ENCODE assay signal across 21 cellular contexts in genomic region chr18:50155406-50155805, GRCh38. TPM values are rescaled to one million over a fixed set of nuclear protein-coding genes. Genes with fewer than 3 reads are reported as not detected.
A peak's percentile ranks its signal among the peaks of the same experiment; 100 is the strongest.
DNase-seq lines count a peak whose midpoint lies in the region; ATAC-seq and TF ChIP-seq lines count a peak whose summit lies in the region.
"Had no signal": no experiment of that assay in that cellular context is flagged by ENCODE, and none has a peak within 500 bp of the region (broad histone marks: within the 10 kb centered on the region; RNA-seq: fewer than 3 reads in every experiment).

No MANE protein-coding gene starts in this region.

- TF ChIP-seq CTCF in PC-9 (conservative IDR thresholded peaks at IDR 0.05) = no peak
- no peak for TF ChIP-seq CTCF in epithelial cell of esophagus (IDR thresholded peaks at IDR 0.05; ENCODE audit: insufficient read depth, low read depth, low read length, missing control alignments)
- no peak for TF ChIP-seq CTCF in mucosa of descending colon (IDR thresholded peaks at IDR 0.05)

- H3K27me3 ChIP-seq in PC-9 (ENCODE audit: insufficient read depth, low read depth) = no peaks in the 10 kb centered on the region
- H3K27me3 ChIP-seq: BE2C had no signal

- H3K36me3 ChIP-seq in PC-9 (ENCODE audit: low read depth) = no peaks in the 10 kb centered on the region
- H3K36me3 ChIP-seq in mucosa of descending colon (ENCODE audit: low read depth) = no peaks in the 10 kb centered on the region
- H3K36me3 ChIP-seq: BE2C had no signal

- H3K9me3 ChIP-seq in PC-9 (ENCODE audit: insufficient read depth, low read depth) (no peaks in the 10 kb centered on the region; the same call in 1 of the 2 replicates), mucosa of descending colon (no peaks in the 10 kb centered on the region)
- H3K9me3 ChIP-seq: BE2C had no signal

- POLR2A ChIA-PET in PC-9 (lab: Charles Lee; ENCODE audit: unreplicated experiment) = interaction anchor here (0.5 kb wide), 1 partner anchor 35 kb away, joined by 3 read pairs; no protein-coding TSS in a partner anchor

- 0 out of 2 replicates have a peak, but pooled peaks cover 3% of the 10 kb centered on the region for H4K20me1 ChIP-seq in PC-9 (ENCODE audit: insufficient read depth)

- intact Hi-C loops in PC-9 (cut with micrococcal nuclease; ENCODE audit: unreplicated experiment) (no loop called here), mucosa of descending colon (cut with DNase I, micrococcal nuclease) (no loop called here)

- peak; percentile 43 for ATAC-seq in mucosa of descending colon
- no peak for ATAC-seq in GM21786 (IDR thresholded peaks at IDR 0.05; ENCODE audit: unreplicated experiment)
- ATAC-seq: GM12878, GM23338 had no signal

- no peak overlapping the region for H2AFZ ChIP-seq in PC-9
- H2AFZ ChIP-seq: GM23338 had no signal

- H3K4me2 ChIP-seq in PC-9 = 0 out of 2 replicates have a peak overlapping the region, but pooled peaks have one; percentile 1
- H3K4me2 ChIP-seq: GM23338 had no signal

- peaks cover 54% of the 10 kb centered on the region for H3F3A ChIP-seq in PC-9 (ENCODE audit: insufficient read depth, low read depth)

- H3K27ac ChIP-seq in PC-9 = no peak overlapping the region
- H3K27ac ChIP-seq: HL-60 had no signal

- H3K9me2 ChIP-seq in PC-9 (ENCODE audit: insufficient read depth) = no peaks in the 10 kb centered on the region

- peaks cover 60% of the 10 kb centered on the region for H3K79me2 ChIP-seq in PC-9 (ENCODE audit: low read depth)

- peaks cover 77% of the 10 kb centered on the region for H3K4me1 ChIP-seq in PC-9 (replicated peaks; ENCODE audit: insufficient read depth)
- H3K4me1 ChIP-seq in mucosa of descending colon (ENCODE audit: low read depth) = peaks cover 38% of the 10 kb centered on the region
- H3K4me1 ChIP-seq: BE2C had no signal

- CTCF ChIA-PET in PC-9 (lab: Charles Lee) = no interaction called here

- no TSS peak for BruUV-seq in PC-9 (replicated peaks; lab: Mats Ljungman, UMichigan)

- DNase-seq in PC-9 (no peak), epithelial cell of esophagus (ENCODE audit: low read depth) (peak; percentile 64), mucosa of descending colon (no peak)
- no peak for DNase-seq in activated CD4-positive, alpha-beta T cell treated with anti-CD3 and anti-CD28 coated beads for 4 hours
- no peak for DNase-seq in stimulated activated CD4-positive, alpha-beta T cell treated with anti-CD3 and anti-CD28 coated beads, Interleukin-4, amount 100 ng/mL, for 1 hour
- DNase-seq: BE2C; C1 segment of cervical spinal cord; CD4-positive, CD25-positive, alpha-beta regulatory T cell; CD8-positive, alpha-beta memory T cell; COR-L47; DMS 273 treated with DMSO at 0.1 percent for 48 hours; DMS53; DND-41; EL; HCEC 1CT; HFFc6 had no signal

- H3K4me3 ChIP-seq in PC-9 (no peak overlapping the region), epithelial cell of esophagus (ENCODE audit: low read length) (no peak overlapping the region), mucosa of descending colon (no peak overlapping the region)
- H3K4me3 ChIP-seq: GM12878, GM23338 had no signal

RNA-seq across cellular contexts. Expression of gene MYO5B, which starts 39.5 kb away (rescaled TPM):
- total RNA-seq in PC-9 (2021) (23.3 and 25.4 TPM in 2 replicates), mucosa of descending colon (100 to 1,000 TPM in 2 of 3 donors, 10 to 100 TPM in 1; 52.7 to 179 (median 120) TPM)
- total RNA-seq: CD4-positive, CD25-positive, alpha-beta regulatory T cell; G401 had no signal
